2 cellular contexts compared by ENCODE assay signal in the genomic region with DNA sequence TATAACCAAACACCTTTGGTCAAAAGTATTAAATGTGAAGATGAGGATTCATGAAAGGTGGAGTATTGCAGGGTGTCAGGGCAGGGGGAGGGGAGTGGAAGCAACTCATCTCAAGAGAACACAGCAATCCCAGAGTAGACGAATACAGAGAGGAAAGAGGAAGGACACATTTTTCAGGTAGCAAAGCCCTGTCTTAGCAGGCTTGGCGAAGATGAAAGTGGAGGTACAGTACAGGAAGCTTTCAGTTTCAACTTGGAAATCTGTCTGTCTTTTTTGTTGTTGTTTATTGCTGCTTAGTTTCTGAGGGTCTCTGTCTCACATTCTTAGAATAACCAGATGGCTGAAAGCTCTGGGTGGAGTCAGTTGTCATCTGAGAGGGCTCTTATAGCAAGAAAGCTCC.
TF ChIP-seq lines count a peak whose summit lies in the region.

No MANE protein-coding gene starts in this region.

TF ChIP-seq in GM23338, 12 proteins besides CTCF, POLR2A, EP300 and RAD21 (continues in another document):
- TF ChIP-seq ZNF114 (CRISPR knock-in tag; IDR thresholded peaks at IDR 0.05), result no peak
- TF ChIP-seq ZNF331 (CRISPR knock-in tag; IDR thresholded peaks at IDR 0.05; ENCODE audit: low read depth), result no peak
- TF ChIP-seq, protein P1, sequence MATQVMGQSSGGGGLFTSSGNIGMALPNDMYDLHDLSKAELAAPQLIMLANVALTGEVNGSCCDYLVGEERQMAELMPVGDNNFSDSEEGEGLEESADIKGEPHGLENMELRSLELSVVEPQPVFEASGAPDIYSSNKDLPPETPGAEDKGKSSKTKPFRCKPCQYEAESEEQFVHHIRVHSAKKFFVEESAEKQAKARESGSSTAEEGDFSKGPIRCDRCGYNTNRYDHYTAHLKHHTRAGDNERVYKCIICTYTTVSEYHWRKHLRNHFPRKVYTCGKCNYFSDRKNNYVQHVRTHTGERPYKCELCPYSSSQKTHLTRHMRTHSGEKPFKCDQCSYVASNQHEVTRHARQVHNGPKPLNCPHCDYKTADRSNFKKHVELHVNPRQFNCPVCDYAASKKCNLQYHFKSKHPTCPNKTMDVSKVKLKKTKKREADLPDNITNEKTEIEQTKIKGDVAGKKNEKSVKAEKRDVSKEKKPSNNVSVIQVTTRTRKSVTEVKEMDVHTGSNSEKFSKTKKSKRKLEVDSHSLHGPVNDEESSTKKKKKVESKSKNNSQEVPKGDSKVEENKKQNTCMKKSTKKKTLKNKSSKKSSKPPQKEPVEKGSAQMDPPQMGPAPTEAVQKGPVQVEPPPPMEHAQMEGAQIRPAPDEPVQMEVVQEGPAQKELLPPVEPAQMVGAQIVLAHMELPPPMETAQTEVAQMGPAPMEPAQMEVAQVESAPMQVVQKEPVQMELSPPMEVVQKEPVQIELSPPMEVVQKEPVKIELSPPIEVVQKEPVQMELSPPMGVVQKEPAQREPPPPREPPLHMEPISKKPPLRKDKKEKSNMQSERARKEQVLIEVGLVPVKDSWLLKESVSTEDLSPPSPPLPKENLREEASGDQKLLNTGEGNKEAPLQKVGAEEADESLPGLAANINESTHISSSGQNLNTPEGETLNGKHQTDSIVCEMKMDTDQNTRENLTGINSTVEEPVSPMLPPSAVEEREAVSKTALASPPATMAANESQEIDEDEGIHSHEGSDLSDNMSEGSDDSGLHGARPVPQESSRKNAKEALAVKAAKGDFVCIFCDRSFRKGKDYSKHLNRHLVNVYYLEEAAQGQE (IDR thresholded peaks at IDR 0.05; ENCODE audit: unreplicated experiment), result no peak
- no peak for TF ChIP-seq JUNB (IDR thresholded peaks at IDR 0.05; ENCODE audit: unreplicated experiment)
- no peak for TF ChIP-seq CREB1 (CRISPR knock-in tag; IDR thresholded peaks at IDR 0.05; ENCODE audit: low read depth)
- TF ChIP-seq, protein P2, sequence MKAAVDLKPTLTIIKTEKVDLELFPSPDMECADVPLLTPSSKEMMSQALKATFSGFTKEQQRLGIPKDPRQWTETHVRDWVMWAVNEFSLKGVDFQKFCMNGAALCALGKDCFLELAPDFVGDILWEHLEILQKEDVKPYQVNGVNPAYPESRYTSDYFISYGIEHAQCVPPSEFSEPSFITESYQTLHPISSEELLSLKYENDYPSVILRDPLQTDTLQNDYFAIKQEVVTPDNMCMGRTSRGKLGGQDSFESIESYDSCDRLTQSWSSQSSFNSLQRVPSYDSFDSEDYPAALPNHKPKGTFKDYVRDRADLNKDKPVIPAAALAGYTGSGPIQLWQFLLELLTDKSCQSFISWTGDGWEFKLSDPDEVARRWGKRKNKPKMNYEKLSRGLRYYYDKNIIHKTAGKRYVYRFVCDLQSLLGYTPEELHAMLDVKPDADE (IDR thresholded peaks at IDR 0.05), result no peak
- no peak for TF ChIP-seq NANOG (IDR thresholded peaks at IDR 0.05; ENCODE audit: borderline replicate concordance)
- TF ChIP-seq STAT1 (IDR thresholded peaks at IDR 0.05; ENCODE audit: unreplicated experiment), result no peak
- no peak for TF ChIP-seq EZH2 (IDR thresholded peaks at IDR 0.05; ENCODE audit: low read depth, unreplicated experiment)
- TF ChIP-seq, protein P3, sequence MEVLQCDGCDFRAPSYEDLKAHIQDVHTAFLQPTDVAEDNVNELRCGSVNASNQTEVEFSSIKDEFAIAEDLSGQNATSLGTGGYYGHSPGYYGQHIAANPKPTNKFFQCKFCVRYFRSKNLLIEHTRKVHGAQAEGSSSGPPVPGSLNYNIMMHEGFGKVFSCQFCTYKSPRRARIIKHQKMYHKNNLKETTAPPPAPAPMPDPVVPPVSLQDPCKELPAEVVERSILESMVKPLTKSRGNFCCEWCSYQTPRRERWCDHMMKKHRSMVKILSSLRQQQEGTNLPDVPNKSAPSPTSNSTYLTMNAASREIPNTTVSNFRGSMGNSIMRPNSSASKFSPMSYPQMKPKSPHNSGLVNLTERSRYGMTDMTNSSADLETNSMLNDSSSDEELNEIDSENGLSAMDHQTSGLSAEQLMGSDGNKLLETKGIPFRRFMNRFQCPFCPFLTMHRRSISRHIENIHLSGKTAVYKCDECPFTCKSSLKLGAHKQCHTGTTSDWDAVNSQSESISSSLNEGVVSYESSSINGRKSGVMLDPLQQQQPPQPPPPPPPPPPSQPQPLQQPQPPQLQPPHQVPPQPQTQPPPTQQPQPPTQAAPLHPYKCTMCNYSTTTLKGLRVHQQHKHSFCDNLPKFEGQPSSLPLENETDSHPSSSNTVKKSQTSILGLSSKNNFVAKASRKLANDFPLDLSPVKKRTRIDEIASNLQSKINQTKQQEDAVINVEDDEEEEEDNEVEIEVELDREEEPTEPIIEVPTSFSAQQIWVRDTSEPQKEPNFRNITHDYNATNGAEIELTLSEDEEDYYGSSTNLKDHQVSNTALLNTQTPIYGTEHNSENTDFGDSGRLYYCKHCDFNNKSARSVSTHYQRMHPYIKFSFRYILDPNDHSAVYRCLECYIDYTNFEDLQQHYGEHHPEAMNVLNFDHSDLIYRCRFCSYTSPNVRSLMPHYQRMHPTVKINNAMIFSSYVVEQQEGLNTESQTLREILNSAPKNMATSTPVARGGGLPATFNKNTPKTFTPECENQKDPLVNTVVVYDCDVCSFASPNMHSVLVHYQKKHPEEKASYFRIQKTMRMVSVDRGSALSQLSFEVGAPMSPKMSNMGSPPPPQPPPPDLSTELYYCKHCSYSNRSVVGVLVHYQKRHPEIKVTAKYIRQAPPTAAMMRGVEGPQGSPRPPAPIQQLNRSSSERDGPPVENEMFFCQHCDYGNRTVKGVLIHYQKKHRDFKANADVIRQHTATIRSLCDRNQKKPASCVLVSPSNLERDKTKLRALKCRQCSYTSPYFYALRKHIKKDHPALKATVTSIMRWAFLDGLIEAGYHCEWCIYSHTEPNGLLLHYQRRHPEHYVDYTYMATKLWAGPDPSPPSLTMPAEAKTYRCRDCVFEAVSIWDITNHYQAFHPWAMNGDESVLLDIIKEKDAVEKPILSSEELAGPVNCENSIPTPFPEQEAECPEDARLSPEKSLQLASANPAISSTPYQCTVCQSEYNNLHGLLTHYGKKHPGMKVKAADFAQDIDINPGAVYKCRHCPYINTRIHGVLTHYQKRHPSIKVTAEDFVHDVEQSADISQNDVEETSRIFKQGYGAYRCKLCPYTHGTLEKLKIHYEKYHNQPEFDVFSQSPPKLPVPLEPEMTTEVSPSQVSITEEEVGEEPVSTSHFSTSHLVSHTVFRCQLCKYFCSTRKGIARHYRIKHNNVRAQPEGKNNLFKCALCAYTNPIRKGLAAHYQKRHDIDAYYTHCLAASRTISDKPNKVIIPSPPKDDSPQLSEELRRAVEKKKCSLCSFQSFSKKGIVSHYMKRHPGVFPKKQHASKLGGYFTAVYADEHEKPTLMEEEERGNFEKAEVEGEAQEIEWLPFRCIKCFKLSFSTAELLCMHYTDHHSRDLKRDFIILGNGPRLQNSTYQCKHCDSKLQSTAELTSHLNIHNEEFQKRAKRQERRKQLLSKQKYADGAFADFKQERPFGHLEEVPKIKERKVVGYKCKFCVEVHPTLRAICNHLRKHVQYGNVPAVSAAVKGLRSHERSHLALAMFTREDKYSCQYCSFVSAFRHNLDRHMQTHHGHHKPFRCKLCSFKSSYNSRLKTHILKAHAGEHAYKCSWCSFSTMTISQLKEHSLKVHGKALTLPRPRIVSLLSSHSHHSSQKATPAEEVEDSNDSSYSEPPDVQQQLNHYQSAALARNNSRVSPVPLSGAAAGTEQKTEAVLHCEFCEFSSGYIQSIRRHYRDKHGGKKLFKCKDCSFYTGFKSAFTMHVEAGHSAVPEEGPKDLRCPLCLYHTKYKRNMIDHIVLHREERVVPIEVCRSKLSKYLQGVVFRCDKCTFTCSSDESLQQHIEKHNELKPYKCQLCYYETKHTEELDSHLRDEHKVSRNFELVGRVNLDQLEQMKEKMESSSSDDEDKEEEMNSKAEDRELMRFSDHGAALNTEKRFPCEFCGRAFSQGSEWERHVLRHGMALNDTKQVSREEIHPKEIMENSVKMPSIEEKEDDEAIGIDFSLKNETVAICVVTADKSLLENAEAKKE (CRISPR knock-in tag; IDR thresholded peaks at IDR 0.05), result no peak

TF ChIP-seq in H1, 55 proteins besides CTCF, POLR2A, EP300 and RAD21:
- TF ChIP-seq KDM4A (IDR thresholded peaks at IDR 0.05; ENCODE audit: low read depth, low read length, severe bottlenecking) (no peak), RBBP5 (IDR thresholded peaks at IDR 0.05; ENCODE audit: borderline replicate concordance, low read depth, low read length) (no peak), SIX5 (IDR thresholded peaks at IDR 0.05; ENCODE audit: low read depth, low read length) (no peak), SIRT6 (IDR thresholded peaks at IDR 0.05; ENCODE audit: low read length) (no peak), FOSL1 (IDR thresholded peaks at IDR 0.05; ENCODE audit: insufficient read depth, low read depth, low read length) (no peak), BCL11A (IDR thresholded peaks at IDR 0.05; ENCODE audit: low read depth in 2 of 2, low read length in 2 of 2) (no peak), RFX5 (IDR thresholded peaks at IDR 0.05; ENCODE audit: borderline replicate concordance, low read depth, low read length) (no peak), CHD2 (IDR thresholded peaks at IDR 0.05; ENCODE audit: low read length) (no peak), YY1 (IDR thresholded peaks at IDR 0.05; ENCODE audit: low read depth, low read length) (no peak), CREB1 (IDR thresholded peaks at IDR 0.05) (no peak)
